In genomic region chr11:125408281-125408680, GRCh38 we compare ENCODE assay signal across 1 cellular context.
TF ChIP-seq lines count a peak whose summit lies in the region.

No MANE protein-coding gene starts in this region.

TF ChIP-seq in H1, 55 proteins besides CTCF, POLR2A, EP300 and RAD21 (continued from another document):
- TF ChIP-seq CHD2 (IDR thresholded peaks at IDR 0.05; ENCODE audit: low read length), result no peak
